20 cellular contexts compared by ENCODE assay signal in genomic region chr2:105376789-105377231, GRCh38. TPM values are rescaled to one million over a fixed set of nuclear protein-coding genes. Genes with fewer than 3 reads are reported as not detected.
DNase-seq lines count a peak whose midpoint lies in the region; ATAC-seq and TF ChIP-seq lines count a peak whose summit lies in the region.
"Had no signal": no experiment of that assay in that cellular context is flagged by ENCODE, and none has a peak within 500 bp of the region (broad histone marks: within the 10 kb centered on the region; RNA-seq: fewer than 3 reads in every experiment).

No MANE protein-coding gene starts in this region.

- no peak overlapping the region for H4K8ac ChIP-seq in mesenchymal stem cell (ENCODE audit: low read length)

- no peak for TF ChIP-seq CTCF in right atrium auricular region (IDR thresholded peaks at IDR 0.05)
- no peak for TF ChIP-seq CTCF in choroid plexus epithelial cell (conservative IDR thresholded peaks at IDR 0.05; ENCODE audit: low read depth, low read length)
- TF ChIP-seq CTCF in transverse colon (IDR thresholded peaks at IDR 0.05), result no peak

- H3K9me3 Mint-ChIP-seq in activated T-helper 1 cell treated with anti-CD3 and anti-CD28 coated beads, Interleukin-12 subunit alpha, Interleukin-12 subunit beta, Interleukin-2, Interleukin-4 antibody, amounts not matched to agents 30 ng/mL and 10 ng/mL and 1 ng/mL, durations not matched to agents 14 hours and 24 hours and 36 hours, result no peaks in the 10 kb centered on the region
- H3K9me3 Mint-ChIP-seq: GM23338; T-helper 2 cell treated with Interferon-gamma antibody and Interleukin-4, amounts not matched to agents 5 μg/mL and 100 μg/mL, for 36 hours had no signal

- no peaks in the 10 kb centered on the region for H3K79me1 ChIP-seq in mesenchymal stem cell (replicated peaks; ENCODE audit: low read length, poor library complexity, severe bottlenecking)

- H2AK5ac ChIP-seq in mesenchymal stem cell (ENCODE audit: low read length, severe bottlenecking), result no peak overlapping the region

- no peak overlapping the region for H3K23ac ChIP-seq in mesenchymal stem cell (ENCODE audit: low read length in 2 of 2)

- H2BK15ac ChIP-seq in mesenchymal stem cell (ENCODE audit: low read depth, poor library complexity, severe bottlenecking), result no peak overlapping the region

- in situ Hi-C loops in transverse colon (cut with MboI; ENCODE audit: low pct_ligation_motif_present in 1 of 4, low pct_unique_long_range_greater_than_20kb in 1 of 4, low sequenced_read_pairs in 3 of 4), result loop anchor here in 1 of 4 donors (10.0 kb wide), 1 partner anchor 148 kb away; no protein-coding TSS in a partner anchor

- no peak for TF ChIP-seq EP300 in transverse colon (IDR thresholded peaks at IDR 0.05; ENCODE audit: low read depth)

- no peak overlapping the region for H2BK5ac ChIP-seq in mesenchymal stem cell (ENCODE audit: low read depth, low read length, poor library complexity, severe bottlenecking)

- H3K27ac Mint-ChIP-seq in activated T-helper 1 cell treated with anti-CD3 and anti-CD28 coated beads, Interleukin-12 subunit alpha, Interleukin-12 subunit beta, Interleukin-2, Interleukin-4 antibody, amounts not matched to agents 30 ng/mL and 10 ng/mL and 1 ng/mL, durations not matched to agents 14 hours and 24 hours and 36 hours, result no peak overlapping the region
- H3K27ac Mint-ChIP-seq: T-helper 2 cell treated with Interferon-gamma antibody and Interleukin-4, amounts not matched to agents 5 μg/mL and 100 μg/mL, for 36 hours had no signal

- H3K14ac ChIP-seq in mesenchymal stem cell (ENCODE audit: low read length in 2 of 2), result no peak overlapping the region

- H3K4me1 ChIP-seq in right atrium auricular region, result peaks cover 0 to 80% of the 10 kb centered on the region in 2 donors
- H3K4me1 ChIP-seq in mesenchymal stem cell (ENCODE audit: control insufficient read depth, insufficient read depth, low read depth, low read length), result peaks cover 47% of the 10 kb centered on the region
- peaks cover 11 to 34% (median 26%) of the 10 kb centered on the region in 4 donors for H3K4me1 ChIP-seq in transverse colon

- peaks cover 2% of the 10 kb centered on the region for H3K36me3 Mint-ChIP-seq in activated T-helper 1 cell treated with anti-CD3 and anti-CD28 coated beads, Interleukin-12 subunit alpha, Interleukin-12 subunit beta, Interleukin-2, Interleukin-4 antibody, amounts not matched to agents 30 ng/mL and 10 ng/mL and 1 ng/mL, durations not matched to agents 14 hours and 24 hours and 36 hours (ENCODE audit: low read depth)

- intact Hi-C loops in left ventricle myocardium superior (cut with micrococcal nuclease) (no loop called here), transverse colon (cut with DNase I; ENCODE audit: low total_unique reads) (no loop called here)
- intact Hi-C loops in activated T-helper 1 cell treated with anti-CD3 and anti-CD28 coated beads, Interleukin-12 subunit alpha, Interleukin-12 subunit beta, Interleukin-2, Interleukin-4 antibody, amounts not matched to agents 30 ng/mL and 10 ng/mL and 1 ng/mL, durations not matched to agents 14 hours and 24 hours and 36 hours (cut with micrococcal nuclease), result loop anchor here (10.0 kb wide), 1 partner anchor 418 kb away; no protein-coding TSS in a partner anchor

- ATAC-seq in left ventricle myocardium superior, result no peak
- ATAC-seq: GM23338 had no signal

- H3K4me2 ChIP-seq in mesenchymal stem cell (ENCODE audit: low read length, poor library complexity, severe bottlenecking), result no peak overlapping the region
- H3K4me2 ChIP-seq: GM23338 had no signal

- no peak overlapping the region for H4K91ac ChIP-seq in mesenchymal stem cell (ENCODE audit: low read length)

- DNase-seq in right atrium auricular region (ENCODE audit: low spot score), result peak; percentile 38
- no peak for DNase-seq in left ventricle myocardium superior
- peak; percentile 83 for DNase-seq in choroid plexus epithelial cell (ENCODE audit: low read depth)
- DNase-seq in mesenchymal stem cell, result peak; percentile 85
- DNase-seq in transverse colon, result no peak
- DNase-seq in HT-29 (ENCODE audit: low spot score), result no peak
- DNase-seq in activated T-helper 1 cell treated with anti-CD3 and anti-CD28 coated beads, Interleukin-12 subunit alpha, Interleukin-12 subunit beta, Interleukin-2, Interleukin-4 antibody, amounts not matched to agents 30 ng/mL and 10 ng/mL and 1 ng/mL, durations not matched to agents 14 hours and 24 hours and 36 hours (ENCODE audit: low spot score), result no peak
- DNase-seq in NCI-H128 (lab: John Stamatoyannopoulos, UW; ENCODE audit: unreplicated experiment), result no peak
- DNase-seq: ACHN; aorta; COR-L47; Kasumi-1; NCI-H1694 treated with DMSO at 0.1 percent for 48 hours; NCI-H748 treated with DMSO at 0.1 percent for 48 hours; Right ventricle myocardium superior; stimulated activated CD4-positive, alpha-beta T cell treated with anti-CD3 and anti-CD28 coated beads, Interleukin-15, amount 100 ng/mL, for 24 hours had no signal

- no peak overlapping the region for H3K4me3 Mint-ChIP-seq in activated T-helper 1 cell treated with anti-CD3 and anti-CD28 coated beads, Interleukin-12 subunit alpha, Interleukin-12 subunit beta, Interleukin-2, Interleukin-4 antibody, amounts not matched to agents 30 ng/mL and 10 ng/mL and 1 ng/mL, durations not matched to agents 14 hours and 24 hours and 36 hours
- H3K4me3 Mint-ChIP-seq: GM23338; T-helper 2 cell treated with Interferon-gamma antibody and Interleukin-4, amounts not matched to agents 5 μg/mL and 100 μg/mL, for 36 hours had no signal

- 11% methylated on average over 4 of the region's 5 CpGs for WGBS in mesenchymal stem cell
- WGBS in transverse colon (ENCODE audit: low coverage in 1 of 2), 2 donors, result 81% methylated on average over 5 of the region's 5 CpGs; no CpG with 5 or more reads in 1 of the 2 donors

- no peak overlapping the region for H3K4me3 ChIP-seq in right atrium auricular region
- no peak overlapping the region for H3K4me3 ChIP-seq in choroid plexus epithelial cell (ENCODE audit: low read depth, low read length)
- H3K4me3 ChIP-seq in mesenchymal stem cell (ENCODE audit: insufficient read depth in 1 of 2, low read depth in 1 of 2, low read length in 2 of 2), result no peak overlapping the region
- no peak overlapping the region for H3K4me3 ChIP-seq in transverse colon
- H3K4me3 ChIP-seq: GM23338, thoracic aorta had no signal

- H3K36me3 ChIP-seq in right atrium auricular region (peaks cover 22% of the 10 kb centered on the region), mesenchymal stem cell (ENCODE audit: control insufficient read depth in 1 of 2, insufficient read depth in 2 of 2, low read depth in 1 of 2, low read length in 2 of 2) (peaks cover 44 to 93% of the 10 kb centered on the region in 2 experiments), transverse colon (no peaks in the 10 kb centered on the region)
- H3K36me3 ChIP-seq: neutrophil, thoracic aorta had no signal

- H2BK120ac ChIP-seq in mesenchymal stem cell (ENCODE audit: low read depth, low read length), result no peak overlapping the region

- H3K4me1 Mint-ChIP-seq in activated T-helper 1 cell treated with anti-CD3 and anti-CD28 coated beads, Interleukin-12 subunit alpha, Interleukin-12 subunit beta, Interleukin-2, Interleukin-4 antibody, amounts not matched to agents 30 ng/mL and 10 ng/mL and 1 ng/mL, durations not matched to agents 14 hours and 24 hours and 36 hours (ENCODE audit: low read depth), result peaks cover 19% of the 10 kb centered on the region
- H3K4me1 Mint-ChIP-seq: GM23338 had no signal

- H3K27me3 Mint-ChIP-seq in activated T-helper 1 cell treated with anti-CD3 and anti-CD28 coated beads, Interleukin-12 subunit alpha, Interleukin-12 subunit beta, Interleukin-2, Interleukin-4 antibody, amounts not matched to agents 30 ng/mL and 10 ng/mL and 1 ng/mL, durations not matched to agents 14 hours and 24 hours and 36 hours (ENCODE audit: insufficient read depth), result no peaks in the 10 kb centered on the region

- no peak overlapping the region for H3K4ac ChIP-seq in mesenchymal stem cell (ENCODE audit: low read depth in 1 of 2, low read length in 2 of 2)

- no peak overlapping the region for H3K9ac ChIP-seq in mesenchymal stem cell (ENCODE audit: low read length)

- H3K18ac ChIP-seq in mesenchymal stem cell (ENCODE audit: low read depth in 1 of 2, low read length in 2 of 2), result no peak overlapping the region

- H2AFZ ChIP-seq in mesenchymal stem cell (ENCODE audit: low read depth, low read length), result no peak overlapping the region
- H2AFZ ChIP-seq: GM23338 had no signal

- no peak for TF ChIP-seq POLR2A in transverse colon (IDR thresholded peaks at IDR 0.05)

- H3K27ac ChIP-seq in right atrium auricular region (no peak overlapping the region), mesenchymal stem cell (ENCODE audit: low read length, poor library complexity, severe bottlenecking) (peak overlapping the region; percentile 83), transverse colon (peak overlapping the region; percentile 52 to 75 (median 58))
- H3K27ac ChIP-seq: neutrophil, thoracic aorta had no signal

- H3K27me3 ChIP-seq in right atrium auricular region (no peaks in the 10 kb centered on the region), mesenchymal stem cell (ENCODE audit: control insufficient read depth in 1 of 2, insufficient read depth in 1 of 2, low read length in 2 of 2) (no peaks in the 10 kb centered on the region), transverse colon (no peaks in the 10 kb centered on the region)

- H2BK12ac ChIP-seq in mesenchymal stem cell (ENCODE audit: low read length in 2 of 2), result peak overlapping the region in 1 of 2 experiments; percentile 14

- H3K9me3 ChIP-seq in right atrium auricular region (no peaks in the 10 kb centered on the region), mesenchymal stem cell (ENCODE audit: control insufficient read depth, low read length) (no peaks in the 10 kb centered on the region), transverse colon (no peaks in the 10 kb centered on the region)
- H3K9me3 ChIP-seq: neutrophil, thoracic aorta had no signal

RNA-seq across cellular contexts. Expression of gene FHL2, which starts 22.0 kb away (rescaled TPM):
- total RNA-seq in right atrium auricular region (100 to 1,000 TPM; 141 to 356 TPM), left ventricle myocardium superior (1,772 TPM), transverse colon (100 to 1,000 TPM in 1 of 4 donors, 10 to 100 TPM in 3; 56.1 to 140 (median 89.2) TPM)
- polyA plus RNA-seq in mesenchymal stem cell (2013, experiment 1 of 2), result 258 TPM
- polyA plus RNA-seq in mesenchymal stem cell (2013, experiment 2 of 2), result 261 TPM
- 56.2 and 56.4 TPM in 2 replicates for total RNA-seq in HT-29 (2014; rRNA removed; shearing (Covaris generic))
- total RNA-seq in activated T-helper 1 cell treated with anti-CD3 and anti-CD28 coated beads, Interleukin-12 subunit alpha, Interleukin-12 subunit beta, Interleukin-2, Interleukin-4 antibody, amounts not matched to agents 30 ng/mL and 10 ng/mL and 1 ng/mL, durations not matched to agents 14 hours and 24 hours and 36 hours, result 2.3 and 2.6 TPM in 2 replicates

RNA-seq across cellular contexts. Expression of gene C2orf49, which starts 39.5 kb away (rescaled TPM):
- total RNA-seq in right atrium auricular region (10 to 100 TPM; 15.5 to 18.0 TPM), left ventricle myocardium superior (18.6 TPM), transverse colon (10 to 100 TPM in 3 of 4 donors, 1 to 10 TPM in 1; 1.8 to 17.6 (median 14.5) TPM)
- 19.4 TPM for polyA plus RNA-seq in mesenchymal stem cell (2013, experiment 1 of 2)
- polyA plus RNA-seq in mesenchymal stem cell (2013, experiment 2 of 2), result 18.0 TPM
- 6.7 and 7.7 TPM in 2 replicates for total RNA-seq in HT-29 (2014; rRNA removed; shearing (Covaris generic))
- total RNA-seq in activated T-helper 1 cell treated with anti-CD3 and anti-CD28 coated beads, Interleukin-12 subunit alpha, Interleukin-12 subunit beta, Interleukin-2, Interleukin-4 antibody, amounts not matched to agents 30 ng/mL and 10 ng/mL and 1 ng/mL, durations not matched to agents 14 hours and 24 hours and 36 hours, result 18.5 and 23.4 TPM in 2 replicates

RNA-seq across cellular contexts. Expression of gene TGFBRAP1, which starts 47.3 kb away (rescaled TPM):
- total RNA-seq in right atrium auricular region (10 to 100 TPM; 13.3 to 15.8 TPM), left ventricle myocardium superior (9.8 TPM), transverse colon (10 to 100 TPM; 13.1 to 21.8 (median 19.4) TPM)
- 18.5 TPM for polyA plus RNA-seq in mesenchymal stem cell (2013, experiment 1 of 2)
- 18.7 TPM for polyA plus RNA-seq in mesenchymal stem cell (2013, experiment 2 of 2)
- total RNA-seq in HT-29 (2014; rRNA removed; shearing (Covaris generic)), result 35.0 and 35.8 TPM in 2 replicates
- 23.1 and 27.3 TPM in 2 replicates for total RNA-seq in activated T-helper 1 cell treated with anti-CD3 and anti-CD28 coated beads, Interleukin-12 subunit alpha, Interleukin-12 subunit beta, Interleukin-2, Interleukin-4 antibody, amounts not matched to agents 30 ng/mL and 10 ng/mL and 1 ng/mL, durations not matched to agents 14 hours and 24 hours and 36 hours

Comparison
In these comparisons a context has a peak if more than half of its experiments do, and no peak if none do; other contexts are left out.
1. DNase-seq: peak in right atrium auricular region (single experiment), choroid plexus epithelial cell (single experiment) and mesenchymal stem cell (single experiment); none in left ventricle myocardium superior (single experiment), transverse colon (single experiment), HT-29 (single experiment), activated T-helper 1 cell treated with anti-CD3 and anti-CD28 coated beads, Interleukin-12 subunit alpha, Interleukin-12 subunit beta, Interleukin-2, Interleukin-4 antibody, amounts not matched to agents 30 ng/mL and 10 ng/mL and 1 ng/mL, durations not matched to agents 14 hours and 24 hours and 36 hours (single experiment) and NCI-H128 (single experiment).
2. H3K27ac ChIP-seq: peak in mesenchymal stem cell (single experiment) and transverse colon (4 of 4); none in right atrium auricular region (0 of 2).
3. RNA of gene FHL2, which starts 22.0 kb away (total RNA-seq): 1,772 TPM in left ventricle myocardium superior (single experiment), 141 to 356 TPM in right atrium auricular region, 56.1 to 140 TPM in transverse colon and 56.2 to 56.4 TPM in HT-29; 2.3 to 2.6 TPM in activated T-helper 1 cell treated with anti-CD3 and anti-CD28 coated beads, Interleukin-12 subunit alpha, Interleukin-12 subunit beta, Interleukin-2, Interleukin-4 antibody, amounts not matched to agents 30 ng/mL and 10 ng/mL and 1 ng/mL, durations not matched to agents 14 hours and 24 hours and 36 hours; every median in the first group is over 10 times any median in the second.